ENCODE assay signal across 12 cellular contexts in genomic region chr18:9973461-9973860, GRCh38.
"Had no signal": no experiment of that assay in that cellular context is flagged by ENCODE, and none has a peak within 500 bp of the region (broad histone marks: within the 10 kb centered on the region; RNA-seq: fewer than 3 reads in every experiment).

No MANE protein-coding gene starts in this region.

- H3K4me1 ChIP-seq: thyroid gland had no signal

- H3K4me3 Mint-ChIP-seq: naive thymus-derived CD8-positive, alpha-beta T cell; type B pancreatic cell had no signal

- H3K4me3 ChIP-seq: mucosa of descending colon, suprapubic skin, thyroid gland had no signal

- H3K27me3 Mint-ChIP-seq: type B pancreatic cell had no signal

- H3K9me3 ChIP-seq: suprapubic skin, thyroid gland had no signal

- DNase-seq: foreskin melanocyte; hypothalamus; kidney glomerular epithelial cell; mucosa of descending colon; naive thymus-derived CD8-positive, alpha-beta T cell; posterior cingulate gyrus; small intestine; stimulated activated CD4-positive, alpha-beta T cell treated with anti-CD3 and anti-CD28 coated beads, Interleukin-12 subunit alpha, Interleukin-12 subunit beta, amount 100 ng/mL, for 4 hours; stimulated activated naive CD4-positive, alpha-beta T cell; thyroid gland had no signal

- ATAC-seq: mucosa of descending colon; naive thymus-derived CD8-positive, alpha-beta T cell had no signal

- H3K36me3 ChIP-seq: suprapubic skin, thyroid gland had no signal

- H3K27me3 ChIP-seq: suprapubic skin, thyroid gland had no signal

- H3K27ac Mint-ChIP-seq: type B pancreatic cell had no signal

- H3K27ac ChIP-seq: suprapubic skin, thyroid gland had no signal
